22 cellular contexts compared by ENCODE assay signal in the genomic region with DNA sequence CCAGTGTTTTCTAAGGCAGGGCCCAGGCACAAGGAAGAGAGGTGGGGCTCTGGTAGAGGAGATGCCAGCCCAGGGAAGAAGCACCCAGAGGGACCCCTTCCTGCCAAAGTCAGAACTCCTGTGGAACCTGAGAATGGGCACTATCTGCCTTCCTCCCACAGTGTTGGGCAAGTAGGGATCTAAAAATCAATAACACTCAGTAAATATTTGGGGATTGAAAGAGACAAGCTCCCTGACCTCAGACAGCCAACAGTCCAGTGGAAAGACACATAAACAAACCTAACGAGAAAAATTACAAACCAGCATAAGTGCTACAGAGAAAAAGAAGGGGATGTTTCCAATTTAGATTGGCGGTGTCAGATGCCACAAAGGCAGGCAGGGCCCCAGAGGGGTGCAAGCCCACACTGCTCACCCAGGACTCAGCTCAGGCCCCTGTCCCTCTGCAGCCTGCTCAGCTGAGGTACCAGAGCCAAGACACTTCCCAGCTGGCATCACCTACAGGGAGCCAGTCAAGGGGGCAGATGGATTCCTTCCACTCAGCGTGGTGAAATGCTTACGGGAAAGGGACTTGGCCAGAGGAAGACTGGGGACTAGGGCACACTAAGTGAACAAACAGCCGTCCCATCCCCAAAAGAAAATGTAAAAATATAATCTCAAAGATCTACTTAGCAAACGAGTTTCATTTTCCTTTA. TPM values are rescaled to one million over a fixed set of nuclear protein-coding genes. Genes with fewer than 3 reads are reported as not detected.
DNase-seq lines count a peak whose midpoint lies in the region; ATAC-seq lines count a peak whose summit lies in the region.
"Had no signal": no experiment of that assay in that cellular context is flagged by ENCODE, and none has a peak within 500 bp of the region (broad histone marks: within the 10 kb centered on the region; RNA-seq: fewer than 3 reads in every experiment).

No MANE protein-coding gene starts in this region.

- H3K4me1 ChIP-seq in right cardiac atrium (ENCODE audit: control insufficient read depth, insufficient read depth, low read length) (no peaks in the 10 kb centered on the region), stomach smooth muscle (ENCODE audit: control insufficient read depth, insufficient read depth, low read length) (peaks cover 71% of the 10 kb centered on the region)
- H3K4me1 ChIP-seq: breast epithelium had no signal

- H3K9me3 Mint-ChIP-seq in activated naive CD4-positive, alpha-beta T cell treated with anti-CD3 and anti-CD28 coated beads for 36 hours = no peaks in the 10 kb centered on the region
- H3K9me3 Mint-ChIP-seq: activated naive CD8-positive, alpha-beta T cell treated with anti-CD3 and anti-CD28 coated beads, Interleukin-2, amount 10 ng/mL, durations not matched to agents 7 days and 5 days; CD4-positive, alpha-beta T cell had no signal

- H3K27me3 ChIP-seq in right cardiac atrium (ENCODE audit: control insufficient read depth, insufficient read depth) (no peaks in the 10 kb centered on the region), stomach smooth muscle (ENCODE audit: control insufficient read depth in 1 of 2, insufficient read depth in 2 of 2, low read length in 2 of 2) (no peaks in the 10 kb centered on the region)
- H3K27me3 ChIP-seq: breast epithelium had no signal

- intact Hi-C loops in right cardiac atrium (cut with DNase I) = no loop called here
- intact Hi-C loops in activated naive CD4-positive, alpha-beta T cell treated with anti-CD3 and anti-CD28 coated beads for 36 hours (cut with micrococcal nuclease) = no loop called here

- ATAC-seq in right cardiac atrium (peak; percentile 71 to 82), HG02970 (IDR thresholded peaks at IDR 0.05; ENCODE audit: low FRiP score, unreplicated experiment) (no peak), GM21576 (IDR thresholded peaks at IDR 0.05; ENCODE audit: unreplicated experiment) (no peak)
- ATAC-seq: activated CD4-positive, alpha-beta T cell treated with anti-CD3 and anti-CD28 coated beads for 36 hours; K562; stimulated activated naive CD8-positive, alpha-beta T cell treated with anti-CD3 and anti-CD28 coated beads, Interleukin-15, Interleukin-2, amounts not matched to agents 100 U/mL and 50 U/mL, for 24 hours had no signal

- H3K27ac ChIP-seq in right cardiac atrium (ENCODE audit: low read length) (peak overlapping the region; percentile 10), stomach smooth muscle (ENCODE audit: low read length) (peak overlapping the region; percentile 80)
- H3K27ac ChIP-seq: GM23248, RWPE1 had no signal

- peak overlapping the region; percentile 21 to 32 for H3K9ac ChIP-seq in stomach smooth muscle (ENCODE audit: low read length in 2 of 2)
- H3K9ac ChIP-seq: GM23248 had no signal

- no peak overlapping the region for H3K4me3 ChIP-seq in right cardiac atrium (ENCODE audit: low read length)
- peak overlapping the region; percentile 20 to 24 for H3K4me3 ChIP-seq in stomach smooth muscle (ENCODE audit: low read length in 2 of 2)
- H3K4me3 ChIP-seq: breast epithelium, GM23248, K562 had no signal

- no peaks in the 10 kb centered on the region for H3K36me3 Mint-ChIP-seq in activated naive CD4-positive, alpha-beta T cell treated with anti-CD3 and anti-CD28 coated beads for 36 hours (ENCODE audit: low read depth)
- H3K36me3 Mint-ChIP-seq: activated naive CD8-positive, alpha-beta T cell treated with anti-CD3 and anti-CD28 coated beads, Interleukin-2, amount 10 ng/mL, durations not matched to agents 7 days and 5 days had no signal

- peaks cover 4% of the 10 kb centered on the region for H3K27me3 Mint-ChIP-seq in activated naive CD4-positive, alpha-beta T cell treated with anti-CD3 and anti-CD28 coated beads for 36 hours (ENCODE audit: low read depth)

- 59% methylated on average over 6 of the region's 6 CpGs for WGBS in right cardiac atrium

- H3K9me3 ChIP-seq in right cardiac atrium (ENCODE audit: control insufficient read depth, low read length) = no peaks in the 10 kb centered on the region
- no peaks in the 10 kb centered on the region for H3K9me3 ChIP-seq in stomach smooth muscle (ENCODE audit: control insufficient read depth in 2 of 2, low read length in 2 of 2)
- H3K9me3 ChIP-seq: breast epithelium had no signal

- no peak overlapping the region for H3K27ac Mint-ChIP-seq in activated naive CD4-positive, alpha-beta T cell treated with anti-CD3 and anti-CD28 coated beads for 36 hours
- H3K27ac Mint-ChIP-seq: activated CD4-positive, alpha-beta T cell treated with anti-CD3 and anti-CD28 coated beads for 36 hours; activated naive CD8-positive, alpha-beta T cell treated with anti-CD3 and anti-CD28 coated beads, Interleukin-2, amount 10 ng/mL, durations not matched to agents 7 days and 5 days; CD4-positive, alpha-beta T cell had no signal

- peak; percentile 65 for DNase-seq in NCI-H2029 treated with DMSO at 0.1 percent for 48 hours (lab: John Stamatoyannopoulos, UW)
- peak; percentile 26 for DNase-seq in cerebellar cortex (ENCODE audit: low spot score)
- DNase-seq in right cardiac atrium = peak in 1 of 3 donors; percentile 57
- no peak for DNase-seq in activated naive CD4-positive, alpha-beta T cell treated with anti-CD3 and anti-CD28 coated beads for 36 hours
- no peak for DNase-seq in GOT3 (lab: John Stamatoyannopoulos, UW)
- DNase-seq: activated CD4-positive, alpha-beta T cell treated with anti-CD3 and anti-CD28 coated beads for 36 hours; activated naive CD8-positive, alpha-beta T cell treated with anti-CD3 and anti-CD28 coated beads, Interleukin-2, amount 10 ng/mL, durations not matched to agents 7 days and 5 days; CD4-positive, alpha-beta T cell; erythroblast; GM23248; left colon; NCI-H1694; NCI-H446; occipital lobe; stimulated activated CD4-positive, alpha-beta T cell treated with anti-CD3 and anti-CD28 coated beads, Interleukin-2, amount 100 ng/mL, for 24 hours; stimulated activated naive CD8-positive, alpha-beta T cell treated with anti-CD3 and anti-CD28 coated beads, Interleukin-15, Interleukin-2, amounts not matched to agents 100 U/mL and 50 U/mL, for 24 hours had no signal

- H3K4me3 Mint-ChIP-seq in activated naive CD4-positive, alpha-beta T cell treated with anti-CD3 and anti-CD28 coated beads for 36 hours = no peak overlapping the region
- H3K4me3 Mint-ChIP-seq: activated CD4-positive, alpha-beta T cell treated with anti-CD3 and anti-CD28 coated beads for 36 hours; activated naive CD8-positive, alpha-beta T cell treated with anti-CD3 and anti-CD28 coated beads, Interleukin-2, amount 10 ng/mL, durations not matched to agents 7 days and 5 days; CD4-positive, alpha-beta T cell had no signal

- no peaks in the 10 kb centered on the region for H3K4me1 Mint-ChIP-seq in activated naive CD4-positive, alpha-beta T cell treated with anti-CD3 and anti-CD28 coated beads for 36 hours (ENCODE audit: low read depth)
- H3K4me1 Mint-ChIP-seq: activated CD4-positive, alpha-beta T cell treated with anti-CD3 and anti-CD28 coated beads for 36 hours; activated naive CD8-positive, alpha-beta T cell treated with anti-CD3 and anti-CD28 coated beads, Interleukin-2, amount 10 ng/mL, durations not matched to agents 7 days and 5 days had no signal

- CTCF ChIA-PET in activated naive CD4-positive, alpha-beta T cell treated with anti-CD3 and anti-CD28 coated beads for 36 hours (lab: Charles Lee) = interaction anchor here (1.0 to 1.5 kb wide), 2 partner anchors 12 to 126 kb away, joined by 3 to 5 read pairs; no protein-coding TSS in a partner anchor

- peaks cover 0 to 5% of the 10 kb centered on the region in 2 donors for H3K36me3 ChIP-seq in stomach smooth muscle (ENCODE audit: control insufficient read depth in 2 of 2, insufficient read depth in 2 of 2, low read length in 2 of 2)
- H3K36me3 ChIP-seq: breast epithelium had no signal

RNA-seq across cellular contexts. Expression of gene ADCY5, which starts 15.9 kb away (rescaled TPM):
- 100 to 1,000 TPM; 125 to 220 (median 210) TPM for total RNA-seq in right cardiac atrium
- 90.4 TPM for polyA plus RNA-seq in right cardiac atrium
- under 1 TPM in 1 of 2 experiments, not detected in 1; 0.10 TPM for total RNA-seq in activated naive CD4-positive, alpha-beta T cell treated with anti-CD3 and anti-CD28 coated beads for 36 hours
- total RNA-seq: activated CD4-positive, alpha-beta T cell treated with anti-CD3 and anti-CD28 coated beads for 36 hours; activated naive CD8-positive, alpha-beta T cell treated with anti-CD3 and anti-CD28 coated beads, Interleukin-2, amount 10 ng/mL, durations not matched to agents 7 days and 5 days; CD4-positive, alpha-beta T cell; K562 had no signal

Comparison
In these comparisons a context has a peak if more than half of its experiments do, and no peak if none do; other contexts are left out.
1. DNase-seq: peak in NCI-H2029 treated with DMSO at 0.1 percent for 48 hours (single experiment) and cerebellar cortex (single experiment); none in activated naive CD4-positive, alpha-beta T cell treated with anti-CD3 and anti-CD28 coated beads for 36 hours (single experiment) and GOT3 (single experiment).
2. ATAC-seq: peak in right cardiac atrium (2 of 2); none in HG02970 (single experiment) and GM21576 (single experiment).
3. RNA of gene ADCY5, which starts 15.9 kb away (total RNA-seq): 125 to 220 TPM in right cardiac atrium; 0.10 TPM in activated naive CD4-positive, alpha-beta T cell treated with anti-CD3 and anti-CD28 coated beads for 36 hours; every median in the first group is over 100 times any median in the second.